ENCODE assay signal across 8 cellular contexts in genomic region chr3:51982838-51983577, GRCh38. TPM values are rescaled to one million over a fixed set of nuclear protein-coding genes. Genes with fewer than 3 reads are reported as not detected.
DNase-seq lines count a peak whose midpoint lies in the region; TF ChIP-seq lines count a peak whose summit lies in the region.

TSS of gene ACY1 (plus strand) at chr3:51983535. CDS start at chr3:51984065, 530 bp downstream.

- H3K4me2 ChIP-seq in skeletal muscle satellite cell (ENCODE audit: low read length): peak within 1 kb of the TSS; percentile 92

- peak within 1 kb of the TSS; percentile 85 for H3K9ac ChIP-seq in iPS-18a (ENCODE audit: low read length)
- H3K9ac ChIP-seq in skeletal muscle satellite cell (ENCODE audit: low read depth, low read length): peak within 1 kb of the TSS; percentile 90

- H3K36me3 ChIP-seq in brain microvascular endothelial cell (replicated peaks): no peaks in the 10 kb centered on the region
- H3K36me3 ChIP-seq in iPS-18a (ENCODE audit: control insufficient read depth, low read depth, low read length): no peaks in the 10 kb centered on the region
- no peaks in the 10 kb centered on the region for H3K36me3 ChIP-seq in skeletal muscle satellite cell (ENCODE audit: insufficient read depth, low read length)

- H3K4me1 ChIP-seq in iPS-18a (ENCODE audit: control insufficient read depth, low read depth, low read length) (peaks cover 16% of the 10 kb centered on the region), skeletal muscle satellite cell (ENCODE audit: control insufficient read depth, insufficient read depth, low read length) (peaks cover 21% of the 10 kb centered on the region)

- DNase-seq in GOT3 (lab: John Stamatoyannopoulos, UW) (peak; percentile 74), LoVo (ENCODE audit: low spot score) (peak; percentile 85), UCSD-AML1 (lab: John Stamatoyannopoulos, UW; ENCODE audit: unreplicated experiment) (peak; percentile 91), brain microvascular endothelial cell (peak; percentile 71), COR-L47 (lab: John Stamatoyannopoulos, UW) (no peak)

- H3K27me3 ChIP-seq in brain microvascular endothelial cell (replicated peaks) (no peaks in the 10 kb centered on the region), iPS-18a (ENCODE audit: control insufficient read depth, insufficient read depth, low read length) (no peaks in the 10 kb centered on the region), skeletal muscle satellite cell (ENCODE audit: control insufficient read depth, insufficient read depth, low read length) (no peaks in the 10 kb centered on the region)

- H3K4me3 ChIP-seq in GM08714 (ENCODE audit: low read length): peak within 1 kb of the TSS; percentile 68; the same call in 1 of the 2 replicates
- peak within 1 kb of the TSS; percentile 70 for H3K4me3 ChIP-seq in brain microvascular endothelial cell (ENCODE audit: low read depth, low read length)
- H3K4me3 ChIP-seq in iPS-18a (ENCODE audit: low read length): peak within 1 kb of the TSS; percentile 62
- peak within 1 kb of the TSS; percentile 73 for H3K4me3 ChIP-seq in skeletal muscle satellite cell (ENCODE audit: low read length)

- TF ChIP-seq CTCF in brain microvascular endothelial cell (IDR thresholded peaks at IDR 0.05; ENCODE audit: low read depth, low read length, missing control alignments): no peak

- in situ Hi-C loops in brain microvascular endothelial cell (cut with HindIII; ENCODE audit: low pct_ligation_motif_present, low sequenced_read_pairs): no loop called here

- peak within 1 kb of the TSS; percentile 87 for H3K27ac ChIP-seq in brain microvascular endothelial cell
- peak within 1 kb of the TSS; percentile 59 for H3K27ac ChIP-seq in iPS-18a (ENCODE audit: low read length)

- no peaks in the 10 kb centered on the region for H3K9me3 ChIP-seq in iPS-18a (ENCODE audit: control insufficient read depth, low read depth, low read length)
- no peaks in the 10 kb centered on the region for H3K9me3 ChIP-seq in skeletal muscle satellite cell (replicated peaks; ENCODE audit: low read length)

RNA-seq across cellular contexts. Expression of gene ACY1, which starts in this region (rescaled TPM):
- total RNA-seq in skeletal muscle satellite cell (2012; rRNA removed): 65.7 and 76.6 TPM in 2 replicates
